2 cellular contexts compared by ENCODE assay signal in the genomic region with DNA sequence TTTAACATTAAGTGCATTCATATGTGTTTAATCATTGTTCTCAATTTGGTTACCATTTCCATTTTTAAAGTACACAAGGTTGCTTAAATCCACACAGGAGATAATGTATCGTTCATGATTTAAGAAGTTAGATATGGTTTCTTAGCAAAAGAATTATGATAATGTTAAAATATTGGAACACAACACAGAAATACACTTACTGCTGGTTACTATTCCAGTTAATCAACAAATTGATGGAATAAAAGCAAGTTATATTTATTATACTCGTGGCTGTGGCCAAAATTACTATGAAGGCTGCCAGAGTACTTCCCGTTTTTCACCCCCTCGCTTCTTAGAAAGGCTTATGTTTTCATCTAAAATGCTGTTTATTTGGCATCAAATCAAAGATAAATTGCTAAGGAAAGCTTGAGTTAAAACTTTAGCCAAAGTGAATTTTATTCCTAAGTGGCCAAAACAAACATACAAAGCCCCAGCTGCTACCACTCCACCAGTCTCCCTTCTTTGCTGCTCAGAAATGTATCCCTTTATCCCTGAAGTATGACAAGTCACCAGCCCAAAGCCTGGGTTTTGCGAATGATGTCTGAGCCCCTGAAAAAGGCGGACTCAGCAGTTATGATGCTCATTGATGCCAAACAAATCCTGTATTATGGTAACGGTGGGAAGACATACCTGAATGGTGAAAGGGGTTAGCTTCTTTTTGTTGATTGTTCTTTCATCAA.
TF ChIP-seq lines count a peak whose summit lies in the region.

No MANE protein-coding gene starts in this region.

TF ChIP-seq in SK-N-SH treated with all-trans-retinoic acid at 6 μM for 48 hours, 23 proteins besides CTCF, POLR2A, EP300 and RAD21:
- TF ChIP-seq ISL1 (CRISPR knock-in tag; IDR thresholded peaks at IDR 0.05), result peak; percentile 98
- TF ChIP-seq GLIS3 (CRISPR knock-in tag; IDR thresholded peaks at IDR 0.05), result no peak
TF ChIP-seq in SK-N-SH treated with all-trans-retinoic acid at 6 μM for 48 hours: peak in this region for 1.

TF ChIP-seq in SK-N-SH, 30 proteins besides CTCF, POLR2A, EP300 and RAD21:
- TF ChIP-seq, protein P1, sequence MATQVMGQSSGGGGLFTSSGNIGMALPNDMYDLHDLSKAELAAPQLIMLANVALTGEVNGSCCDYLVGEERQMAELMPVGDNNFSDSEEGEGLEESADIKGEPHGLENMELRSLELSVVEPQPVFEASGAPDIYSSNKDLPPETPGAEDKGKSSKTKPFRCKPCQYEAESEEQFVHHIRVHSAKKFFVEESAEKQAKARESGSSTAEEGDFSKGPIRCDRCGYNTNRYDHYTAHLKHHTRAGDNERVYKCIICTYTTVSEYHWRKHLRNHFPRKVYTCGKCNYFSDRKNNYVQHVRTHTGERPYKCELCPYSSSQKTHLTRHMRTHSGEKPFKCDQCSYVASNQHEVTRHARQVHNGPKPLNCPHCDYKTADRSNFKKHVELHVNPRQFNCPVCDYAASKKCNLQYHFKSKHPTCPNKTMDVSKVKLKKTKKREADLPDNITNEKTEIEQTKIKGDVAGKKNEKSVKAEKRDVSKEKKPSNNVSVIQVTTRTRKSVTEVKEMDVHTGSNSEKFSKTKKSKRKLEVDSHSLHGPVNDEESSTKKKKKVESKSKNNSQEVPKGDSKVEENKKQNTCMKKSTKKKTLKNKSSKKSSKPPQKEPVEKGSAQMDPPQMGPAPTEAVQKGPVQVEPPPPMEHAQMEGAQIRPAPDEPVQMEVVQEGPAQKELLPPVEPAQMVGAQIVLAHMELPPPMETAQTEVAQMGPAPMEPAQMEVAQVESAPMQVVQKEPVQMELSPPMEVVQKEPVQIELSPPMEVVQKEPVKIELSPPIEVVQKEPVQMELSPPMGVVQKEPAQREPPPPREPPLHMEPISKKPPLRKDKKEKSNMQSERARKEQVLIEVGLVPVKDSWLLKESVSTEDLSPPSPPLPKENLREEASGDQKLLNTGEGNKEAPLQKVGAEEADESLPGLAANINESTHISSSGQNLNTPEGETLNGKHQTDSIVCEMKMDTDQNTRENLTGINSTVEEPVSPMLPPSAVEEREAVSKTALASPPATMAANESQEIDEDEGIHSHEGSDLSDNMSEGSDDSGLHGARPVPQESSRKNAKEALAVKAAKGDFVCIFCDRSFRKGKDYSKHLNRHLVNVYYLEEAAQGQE (IDR thresholded peaks at IDR 0.05; ENCODE audit: low read depth, low read length), result no peak
- TF ChIP-seq TEAD4 (IDR thresholded peaks at IDR 0.05; ENCODE audit: borderline replicate concordance, insufficient read depth), result no peak
- no peak for TF ChIP-seq RFX5 (IDR thresholded peaks at IDR 0.05; ENCODE audit: low read length)
- TF ChIP-seq, protein P2, sequence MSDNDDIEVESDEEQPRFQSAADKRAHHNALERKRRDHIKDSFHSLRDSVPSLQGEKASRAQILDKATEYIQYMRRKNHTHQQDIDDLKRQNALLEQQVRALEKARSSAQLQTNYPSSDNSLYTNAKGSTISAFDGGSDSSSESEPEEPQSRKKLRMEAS (IDR thresholded peaks at IDR 0.05; ENCODE audit: low read depth), result no peak
- TF ChIP-seq, protein P3, sequence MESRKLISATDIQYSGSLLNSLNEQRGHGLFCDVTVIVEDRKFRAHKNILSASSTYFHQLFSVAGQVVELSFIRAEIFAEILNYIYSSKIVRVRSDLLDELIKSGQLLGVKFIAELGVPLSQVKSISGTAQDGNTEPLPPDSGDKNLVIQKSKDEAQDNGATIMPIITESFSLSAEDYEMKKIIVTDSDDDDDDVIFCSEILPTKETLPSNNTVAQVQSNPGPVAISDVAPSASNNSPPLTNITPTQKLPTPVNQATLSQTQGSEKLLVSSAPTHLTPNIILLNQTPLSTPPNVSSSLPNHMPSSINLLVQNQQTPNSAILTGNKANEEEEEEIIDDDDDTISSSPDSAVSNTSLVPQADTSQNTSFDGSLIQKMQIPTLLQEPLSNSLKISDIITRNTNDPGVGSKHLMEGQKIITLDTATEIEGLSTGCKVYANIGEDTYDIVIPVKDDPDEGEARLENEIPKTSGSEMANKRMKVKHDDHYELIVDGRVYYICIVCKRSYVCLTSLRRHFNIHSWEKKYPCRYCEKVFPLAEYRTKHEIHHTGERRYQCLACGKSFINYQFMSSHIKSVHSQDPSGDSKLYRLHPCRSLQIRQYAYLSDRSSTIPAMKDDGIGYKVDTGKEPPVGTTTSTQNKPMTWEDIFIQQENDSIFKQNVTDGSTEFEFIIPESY (IDR thresholded peaks at IDR 0.05; ENCODE audit: borderline replicate concordance, low read depth), result no peak
- TF ChIP-seq MXI1 (IDR thresholded peaks at IDR 0.05; ENCODE audit: low read depth, low read length), result no peak
- no peak for TF ChIP-seq YY1 (IDR thresholded peaks at IDR 0.05; ENCODE audit: low read depth)
- TF ChIP-seq SMC3 (IDR thresholded peaks at IDR 0.05; ENCODE audit: low read depth, low read length), result no peak
- no peak for TF ChIP-seq SIN3A (IDR thresholded peaks at IDR 0.05; ENCODE audit: borderline replicate concordance, low read depth, low read length)
TF ChIP-seq in SK-N-SH: peak in this region for 0.
